Comparison of ENCODE assay signal across 25 cellular contexts in the genomic region with DNA sequence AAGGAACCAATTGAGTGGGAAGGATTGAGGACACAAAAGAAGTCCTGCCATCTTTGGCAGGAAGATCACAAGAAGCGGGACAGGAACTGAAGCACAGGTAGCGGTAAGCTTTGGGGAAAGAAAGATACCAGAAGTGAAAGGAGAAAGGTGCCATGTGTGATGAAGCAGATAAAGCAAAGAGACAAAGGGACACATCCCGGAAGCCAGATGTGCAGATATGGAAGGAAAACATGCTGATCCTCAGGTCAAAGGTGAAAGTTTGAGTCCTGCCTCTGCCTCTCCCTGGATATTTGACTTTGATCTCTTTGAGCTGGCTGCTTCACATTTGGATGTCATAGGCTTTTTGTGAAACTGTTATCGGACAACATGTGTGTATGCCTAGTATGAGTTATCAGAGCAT.
"Had no signal": no experiment of that assay in that cellular context is flagged by ENCODE, and none has a peak within 500 bp of the region (broad histone marks: within the 10 kb centered on the region; RNA-seq: fewer than 3 reads in every experiment).

No MANE protein-coding gene starts in this region.

- H3K27ac ChIP-seq: epithelial cell of prostate, esophagus squamous epithelium, gastroesophageal sphincter had no signal

- H3K4me3 Mint-ChIP-seq: activated CD4-positive, alpha-beta memory T cell treated with anti-CD3 and anti-CD28 coated beads for 36 hours; activated CD4-positive, alpha-beta T cell treated with anti-CD3 and anti-CD28 coated beads for 36 hours; activated CD4-positive, alpha-beta T cell treated with anti-CD3 and anti-CD28 coated beads, Interleukin-2, amount 10 ng/mL, durations not matched to agents 24 days and 14 days; activated CD8-positive, alpha-beta memory T cell treated with anti-CD3 and anti-CD28 coated beads, Interleukin-2, amount 10 ng/mL, durations not matched to agents 7 days and 5 days; activated CD8-positive, alpha-beta T cell treated with anti-CD3 and anti-CD28 coated beads, Interleukin-2, amount 10 ng/mL, durations not matched to agents 7 days and 5 days; activated naive CD4-positive, alpha-beta T cell treated with anti-CD3 and anti-CD28 coated beads, Interleukin-2, amount 10 ng/mL, durations not matched to agents 7 days and 5 days; activated naive CD8-positive, alpha-beta T cell; activated T-helper 1 cell treated with anti-CD3 and anti-CD28 coated beads, Interleukin-12 subunit alpha, Interleukin-12 subunit beta, Interleukin-2, Interleukin-4 antibody, amounts not matched to agents 30 ng/mL and 10 ng/mL and 1 ng/mL, durations not matched to agents 14 hours and 24 hours and 36 hours had no signal

- H3K27me3 Mint-ChIP-seq: activated CD4-positive, alpha-beta memory T cell treated with anti-CD3 and anti-CD28 coated beads for 36 hours; activated CD4-positive, alpha-beta T cell treated with anti-CD3 and anti-CD28 coated beads for 36 hours; activated CD4-positive, alpha-beta T cell treated with anti-CD3 and anti-CD28 coated beads, Interleukin-2, amount 10 ng/mL, durations not matched to agents 24 days and 14 days; activated CD8-positive, alpha-beta memory T cell treated with anti-CD3 and anti-CD28 coated beads, Interleukin-2, amount 10 ng/mL, durations not matched to agents 7 days and 5 days; activated naive CD8-positive, alpha-beta T cell had no signal

- H3K27ac Mint-ChIP-seq: activated CD4-positive, alpha-beta memory T cell treated with anti-CD3 and anti-CD28 coated beads for 36 hours; activated CD4-positive, alpha-beta T cell treated with anti-CD3 and anti-CD28 coated beads for 36 hours; activated CD4-positive, alpha-beta T cell treated with anti-CD3 and anti-CD28 coated beads, Interleukin-2, amount 10 ng/mL, durations not matched to agents 24 days and 14 days; activated CD8-positive, alpha-beta memory T cell treated with anti-CD3 and anti-CD28 coated beads, Interleukin-2, amount 10 ng/mL, durations not matched to agents 7 days and 5 days; activated CD8-positive, alpha-beta T cell treated with anti-CD3 and anti-CD28 coated beads, Interleukin-2, amount 10 ng/mL, durations not matched to agents 7 days and 5 days; activated naive CD4-positive, alpha-beta T cell treated with anti-CD3 and anti-CD28 coated beads, Interleukin-2, amount 10 ng/mL, durations not matched to agents 7 days and 5 days; activated naive CD8-positive, alpha-beta T cell; activated T-helper 1 cell treated with anti-CD3 and anti-CD28 coated beads, Interleukin-12 subunit alpha, Interleukin-12 subunit beta, Interleukin-2, Interleukin-4 antibody, amounts not matched to agents 30 ng/mL and 10 ng/mL and 1 ng/mL, durations not matched to agents 14 hours and 24 hours and 36 hours; activated T-helper 2 cell treated with anti-CD3 and anti-CD28 coated beads, Interferon-gamma antibody, Interleukin-2, Interleukin-4, amounts not matched to agents 10 μg/mL and 5 μg/mL and 100 μg/mL, durations not matched to agents 14 hours and 24 hours and 36 hours had no signal

- H3K36me3 ChIP-seq: esophagus squamous epithelium had no signal

- ATAC-seq: activated CD4-positive, alpha-beta T cell treated with anti-CD3 and anti-CD28 coated beads for 36 hours; activated CD8-positive, alpha-beta memory T cell treated with anti-CD3 and anti-CD28 coated beads, Interleukin-2, amount 10 ng/mL, durations not matched to agents 7 days and 5 days; activated CD8-positive, alpha-beta T cell treated with anti-CD3 and anti-CD28 coated beads, Interleukin-2, amount 10 ng/mL, durations not matched to agents 7 days and 5 days; gastroesophageal sphincter had no signal

- H3K36me3 Mint-ChIP-seq: activated CD4-positive, alpha-beta memory T cell treated with anti-CD3 and anti-CD28 coated beads for 36 hours; activated naive CD4-positive, alpha-beta T cell treated with anti-CD3 and anti-CD28 coated beads, Interleukin-2, amount 10 ng/mL, durations not matched to agents 7 days and 5 days had no signal

- H3K27me3 ChIP-seq: esophagus squamous epithelium, gastroesophageal sphincter had no signal

- H3K9me3 ChIP-seq: esophagus squamous epithelium, gastroesophageal sphincter had no signal

- H3K4me3 ChIP-seq: esophagus squamous epithelium, gastroesophageal sphincter had no signal

- DNase-seq: activated CD4-positive, alpha-beta memory T cell treated with anti-CD3 and anti-CD28 coated beads for 36 hours; activated CD4-positive, alpha-beta T cell treated with anti-CD3 and anti-CD28 coated beads for 36 hours; activated CD4-positive, alpha-beta T cell treated with anti-CD3 and anti-CD28 coated beads, Interleukin-2, amount 10 ng/mL, durations not matched to agents 24 days and 14 days; activated CD4-positive, CD25-positive, alpha-beta regulatory T cell; activated CD4-positive, CD25-positive, alpha-beta regulatory T cell treated with anti-CD3 and anti-CD28 coated beads, Interleukin-2, amount 50 U/mL, for 72 hours; activated CD8-positive, alpha-beta memory T cell treated with anti-CD3 and anti-CD28 coated beads, Interleukin-2, amount 10 ng/mL, durations not matched to agents 7 days and 5 days; activated CD8-positive, alpha-beta memory T cell treated with anti-CD3 and anti-CD28 coated beads, Interleukin-2, amount 50 U/mL, for 4 hours; activated CD8-positive, alpha-beta T cell treated with anti-CD3 and anti-CD28 coated beads, Interleukin-2, amount 10 ng/mL, durations not matched to agents 7 days and 5 days; activated effector memory CD4-positive, alpha-beta T cell treated with anti-CD3 and anti-CD28 coated beads, Interleukin-2, amount 50 U/mL, for 16 hours; activated naive CD4-positive, alpha-beta T cell treated with anti-CD3 and anti-CD28 coated beads, Interleukin-2, amount 10 ng/mL, durations not matched to agents 7 days and 5 days; activated T-cell treated with anti-CD3 and anti-CD28 coated beads, Interleukin-2, amount 50 U/mL, for 1 hour; activated T-cell treated with anti-CD3 and anti-CD28 coated beads, Interleukin-2, amount 50 U/mL, for 48 hours; amniotic stem cell; anterior cingulate cortex; caudate nucleus; cortex of kidney; effector CD8-positive, alpha-beta T cell; esophagus squamous epithelium; foreskin melanocyte; T-helper 2 cell had no signal

- H3K9me3 Mint-ChIP-seq: activated CD4-positive, alpha-beta memory T cell treated with anti-CD3 and anti-CD28 coated beads for 36 hours; activated CD4-positive, alpha-beta T cell treated with anti-CD3 and anti-CD28 coated beads, Interleukin-2, amount 10 ng/mL, durations not matched to agents 24 days and 14 days; activated naive CD4-positive, alpha-beta T cell treated with anti-CD3 and anti-CD28 coated beads, Interleukin-2, amount 10 ng/mL, durations not matched to agents 7 days and 5 days; activated T-helper 1 cell treated with anti-CD3 and anti-CD28 coated beads, Interleukin-12 subunit alpha, Interleukin-12 subunit beta, Interleukin-2, Interleukin-4 antibody, amounts not matched to agents 30 ng/mL and 10 ng/mL and 1 ng/mL, durations not matched to agents 14 hours and 24 hours and 36 hours; activated T-helper 2 cell treated with anti-CD3 and anti-CD28 coated beads, Interferon-gamma antibody, Interleukin-2, Interleukin-4, amounts not matched to agents 10 μg/mL and 5 μg/mL and 100 μg/mL, durations not matched to agents 14 hours and 24 hours and 36 hours had no signal
